In genomic region chr6:138109042-138109997, GRCh38 we compare ENCODE assay signal across 1 cellular context.
TF ChIP-seq lines count a peak whose summit lies in the region.

No MANE protein-coding gene starts in this region.

TF ChIP-seq in K562, 482 proteins besides CTCF, POLR2A, EP300 and RAD21 (continued from another document and continues in another):
- TF ChIP-seq MNT (conservative IDR thresholded peaks at IDR 0.05) (no peak), ZNF23 (CRISPR knock-in tag; IDR thresholded peaks at IDR 0.05) (no peak), SFPQ (IDR thresholded peaks at IDR 0.05; ENCODE audit: low read depth, low read length) (no peak), ZNF282 (CRISPR knock-in tag; IDR thresholded peaks at IDR 0.05) (no peak), MAFG (tag; conservative IDR thresholded peaks at IDR 0.05) (peak; percentile 26; the same call in 1 of the 2 replicates), NR3C1 (CRISPR knock-in tag; IDR thresholded peaks at IDR 0.05) (no peak), KLF6 (CRISPR knock-in tag; IDR thresholded peaks at IDR 0.05; ENCODE audit: borderline replicate concordance) (no peak), TAF15 (IDR thresholded peaks at IDR 0.05; ENCODE audit: low read depth, low read length) (no peak), ZNF384 (IDR thresholded peaks at IDR 0.05; ENCODE audit: low read depth, low read length) (0 out of 2 replicates have a peak, but pooled peaks have one; percentile 15), POLR2H (tag; IDR thresholded peaks at IDR 0.05; ENCODE audit: low read depth) (no peak), ZNF445 (CRISPR knock-in tag; IDR thresholded peaks at IDR 0.05; ENCODE audit: low read depth) (no peak), EZH2 (IDR thresholded peaks at IDR 0.05; ENCODE audit: borderline replicate concordance, low read depth, low read length) (no peak), NCOA4 (IDR thresholded peaks at IDR 0.05; ENCODE audit: partially characterized antibody) (no peak), TRIM25 (IDR thresholded peaks at IDR 0.05; ENCODE audit: borderline replicate concordance) (no peak), MYC (IDR thresholded peaks at IDR 0.05; ENCODE audit: low read depth, low read length) (no peak), MYC (CRISPR knock-in tag; IDR thresholded peaks at IDR 0.05; ENCODE audit: borderline replicate concordance, low read depth) (no peak), CBX1 (IDR thresholded peaks at IDR 0.05; ENCODE audit: low read depth) (no peak), TCF15 (CRISPR knock-in tag; IDR thresholded peaks at IDR 0.05) (no peak), PHF20 (IDR thresholded peaks at IDR 0.05; ENCODE audit: partially characterized antibody) (no peak), KDM4B (IDR thresholded peaks at IDR 0.05; ENCODE audit: borderline replicate concordance in 2 of 2, low read depth in 1 of 2) (0 out of 4 replicates have a peak, but pooled peaks of 1 of the 2 experiments have one; percentile 19), NRF1 (conservative IDR thresholded peaks at IDR 0.05 in 1 of 2, IDR thresholded peaks at IDR 0.05 in 1 of 2) (no peak), HMGN3 (IDR thresholded peaks at IDR 0.05; ENCODE audit: borderline replicate concordance, extremely low read depth, insufficient read length, low read depth, low read length) (no peak), DEAF1 (CRISPR knock-in tag; IDR thresholded peaks at IDR 0.05) (peak; percentile 68), STAG1 (CRISPR knock-in tag; IDR thresholded peaks at IDR 0.05; ENCODE audit: borderline replicate concordance) (peak; percentile 50; the same call in 1 of the 2 replicates), KLF16 (IDR thresholded peaks at IDR 0.05) (peak; percentile 54), POLR2B (IDR thresholded peaks at IDR 0.05; ENCODE audit: low read depth, partially characterized antibody) (no peak), HNRNPK (IDR thresholded peaks at IDR 0.05; ENCODE audit: low read depth, low read length, poor library complexity, severe bottlenecking) (no peak), NBN (IDR thresholded peaks at IDR 0.05; ENCODE audit: low read depth) (no peak), ZZZ3 (IDR thresholded peaks at IDR 0.05) (no peak), EP400 (IDR thresholded peaks at IDR 0.05) (no peak), GTF2E2 (tag; IDR thresholded peaks at IDR 0.05) (no peak), ZBTB40 (IDR thresholded peaks at IDR 0.05) (no peak), ZBTB40 (CRISPR knock-in tag; IDR thresholded peaks at IDR 0.05) (no peak), CHD2 (IDR thresholded peaks at IDR 0.05; ENCODE audit: low read depth, low read length) (no peak), EWSR1 (IDR thresholded peaks at IDR 0.05; ENCODE audit: borderline replicate concordance, low read depth, partially characterized antibody) (no peak), BHLHE40 (IDR thresholded peaks at IDR 0.05; ENCODE audit: low read length) (no peak), CTCFL (IDR thresholded peaks at IDR 0.05; ENCODE audit: borderline replicate concordance, insufficient read depth, low read depth, low read length, poor library complexity, severe bottlenecking) (no peak), KDM2B (CRISPR knock-in tag; IDR thresholded peaks at IDR 0.05) (no peak), NCOA2 (IDR thresholded peaks at IDR 0.05; ENCODE audit: partially characterized antibody in 2 of 2) (no peak)
